12 cellular contexts compared by ENCODE assay signal in genomic region chr1:20697560-20697959, GRCh38. TPM values are rescaled to one million over a fixed set of nuclear protein-coding genes. Genes with fewer than 3 reads are reported as not detected.
DNase-seq lines count a peak whose midpoint lies in the region; ATAC-seq, FAIRE-seq and TF ChIP-seq lines count a peak whose summit lies in the region.
"Had no signal": no experiment of that assay in that cellular context is flagged by ENCODE, and none has a peak within 500 bp of the region (broad histone marks: within the 10 kb centered on the region; RNA-seq: fewer than 3 reads in every experiment).

No MANE protein-coding gene starts in this region.

- H2BK12ac ChIP-seq in neuronal stem cell (ENCODE audit: low read length), result no peak overlapping the region

- no peak overlapping the region for H2BK120ac ChIP-seq in neuronal stem cell (ENCODE audit: low read depth, low read length)

- ATAC-seq in A549 (no peak), HG02588 (IDR thresholded peaks at IDR 0.05; ENCODE audit: unreplicated experiment) (no peak)

- intact Hi-C loops in dorsolateral prefrontal cortex (cut with DNase I), result loop anchor here (5.0 to 10.0 kb wide), 4 partner anchors 87 to 480 kb away; partner anchors contain the start of genes HP1BP3 (in 2 of the 2) and EIF4G3 (in 1 of the 2)
- intact Hi-C loops in esophagus squamous epithelium (cut with DNase I), result loop anchor here (5.0 kb wide), 1 partner anchor 495 kb away; no protein-coding TSS in a partner anchor

- FAIRE-seq in A549 (lab: Jason Lieb, UNC), result no peak

- H3K79me1 ChIP-seq in neuronal stem cell (ENCODE audit: low read depth, low read length), result no peaks in the 10 kb centered on the region

- H3K4ac ChIP-seq in neuronal stem cell (ENCODE audit: low read length), result no peak overlapping the region

- TF ChIP-seq POLR2A in A549 (IDR thresholded peaks at IDR 0.05; ENCODE audit: low read length), result no peak
- no peak for TF ChIP-seq POLR2A in esophagus squamous epithelium (IDR thresholded peaks at IDR 0.05)

- CTCF ChIA-PET in A549 (lab: Yijun Ruan, JAX), result interaction anchor here (1.0 to 5.0 kb wide), 17 partner anchors 9 to 671 kb away, joined by 3 to 55 read pairs (median 4); partner anchors contain the start of gene KIF17

- H3K4me2 ChIP-seq in A549 (peak overlapping the region; percentile 79), neuronal stem cell (ENCODE audit: insufficient read depth, low read length, poor library complexity, severe bottlenecking) (no peak overlapping the region)

- peak overlapping the region; percentile 100 for H2AFZ ChIP-seq in neuronal stem cell (ENCODE audit: low read length)

- peak overlapping the region; percentile 80 for H2BK5ac ChIP-seq in neuronal stem cell (ENCODE audit: low read length)

- no peak for DNase-seq in A549 (ENCODE audit: low read depth in 1 of 2, low spot score in 1 of 2)
- no peak for DNase-seq in dorsolateral prefrontal cortex
- no peak for DNase-seq in neuronal stem cell (ENCODE audit: low spot score)
- no peak for DNase-seq in NCI-H774 (lab: John Stamatoyannopoulos, UW)
- no peak for DNase-seq in esophagus squamous epithelium (lab: John Stamatoyannopoulos, UW)
- DNase-seq in central memory CD4-positive, alpha-beta T cell, result no peak

- 92% methylated on average over 11 of the region's 11 CpGs for WGBS in A549 (ENCODE audit: missing lambda C conversion rate)
- no CpG with 5 or more reads among the region's 11 CpGs for WGBS in neuronal stem cell (ENCODE audit: extremely low coverage in 2 of 2, insufficient read length in 2 of 2, insufficient replicate concordance in 1 of 2), 2 donors
- WGBS in esophagus squamous epithelium, 2 donors, result 78 to 86% methylated on average over 9 to 10 of the region's 11 CpGs

- 0 out of 2 replicates have a peak, but pooled peaks cover under 1% of the 10 kb centered on the region for H3K36me3 ChIP-seq in HUES6 (ENCODE audit: control insufficient read depth, insufficient read depth, low read length)
- H3K36me3 ChIP-seq in neuronal stem cell (replicated peaks in 1 of 2; ENCODE audit: control insufficient read depth in 2 of 2, insufficient read depth in 2 of 2, low read length in 2 of 2), result no peaks in the 10 kb centered on the region
- H3K36me3 ChIP-seq in esophagus squamous epithelium, result no peaks in the 10 kb centered on the region
- H3K36me3 ChIP-seq: ovary had no signal

- H3K4me1 ChIP-seq in A549 (peaks cover 28% of the 10 kb centered on the region), HUES6 (ENCODE audit: control insufficient read depth, insufficient read depth, low read length) (peaks cover 11% of the 10 kb centered on the region; the same call in 1 of the 2 replicates), neuronal stem cell (ENCODE audit: control insufficient read depth in 2 of 2, insufficient read depth in 1 of 2, low read depth in 1 of 2, low read length in 2 of 2) (peaks cover 9 to 11% of the 10 kb centered on the region in 2 donors), esophagus squamous epithelium (peaks cover 4 to 18% (median 12%) of the 10 kb centered on the region in 3 donors)

- H3K9ac ChIP-seq in HUES6 (ENCODE audit: low read length), result peak overlapping the region; percentile 38
- H3K9ac ChIP-seq in neuronal stem cell (ENCODE audit: low read depth, low read length, poor library complexity), result no peak overlapping the region

- peak overlapping the region; percentile 53 for H2BK15ac ChIP-seq in neuronal stem cell (ENCODE audit: low read length)

- peak overlapping the region; percentile 4 for H3K23ac ChIP-seq in neuronal stem cell (ENCODE audit: low read depth, low read length, poor library complexity)

- peak overlapping the region; percentile 1 for H3K18ac ChIP-seq in neuronal stem cell (ENCODE audit: low read length)

- TF ChIP-seq EP300 in A549 (IDR thresholded peaks at IDR 0.05), result no peak

- TF ChIP-seq CTCF in A549 (IDR thresholded peaks at IDR 0.05) (no peak), dorsolateral prefrontal cortex (IDR thresholded peaks at IDR 0.05 in 54 of 56, conservative IDR thresholded peaks at IDR 0.05 in 2 of 56; ENCODE audit: low read depth in 1 of 56, partially characterized antibody in 56 of 56) (no peak), esophagus squamous epithelium (IDR thresholded peaks at IDR 0.05) (no peak)

- no peak overlapping the region for H4K91ac ChIP-seq in neuronal stem cell (ENCODE audit: low read depth, low read length, poor library complexity)

- no peak overlapping the region for H4K8ac ChIP-seq in neuronal stem cell (ENCODE audit: low read depth, low read length)

- POLR2A ChIA-PET in A549 (lab: Yijun Ruan, JAX), result interaction anchor here (1.3 kb wide), 1 partner anchor 36 kb away, joined by 4 read pairs; the partner anchor contains the start of gene DDOST

- peak overlapping the region; percentile 97 for H3K27ac ChIP-seq in A549
- no peak overlapping the region for H3K27ac ChIP-seq in HUES6 (ENCODE audit: low read depth, low read length)
- H3K27ac ChIP-seq in dorsolateral prefrontal cortex, result peak overlapping the region in 48 of 59 donors; percentile 63 to 95 (median 87)
- H3K27ac ChIP-seq in neuronal stem cell (replicated peaks; ENCODE audit: low read length), result peak overlapping the region; percentile 33
- H3K27ac ChIP-seq in esophagus squamous epithelium, result no peak overlapping the region
- H3K27ac ChIP-seq: HL-60 had no signal

- no peak overlapping the region; the same call in 2 of the 3 replicates for H3K4me3 ChIP-seq in A549
- no peak overlapping the region; the same call in 1 of the 2 replicates for H3K4me3 ChIP-seq in HUES6 (ENCODE audit: low read depth, low read length)
- peak overlapping the region in 25 of 59 donors; percentile 52 to 79 (median 65) for H3K4me3 ChIP-seq in dorsolateral prefrontal cortex
- H3K4me3 ChIP-seq in neuronal stem cell (ENCODE audit: low read length in 2 of 2), result peak overlapping the region in 1 of 2 donors; percentile 43
- no peak overlapping the region for H3K4me3 ChIP-seq in esophagus squamous epithelium

- H3K27me3 ChIP-seq in HUES6 (ENCODE audit: control insufficient read depth, insufficient read depth, low read length) (no peaks in the 10 kb centered on the region), dorsolateral prefrontal cortex (no peaks in the 10 kb centered on the region), neuronal stem cell (ENCODE audit: control insufficient read depth in 3 of 3, insufficient read depth in 3 of 3, low read depth in 1 of 3, low read length in 3 of 3) (no peaks in the 10 kb centered on the region), esophagus squamous epithelium (no peaks in the 10 kb centered on the region)
- H3K27me3 ChIP-seq: body of pancreas, ovary had no signal

- H3K9me3 ChIP-seq in A549 (no peaks in the 10 kb centered on the region), HUES6 (ENCODE audit: control insufficient read depth, insufficient read depth, low read depth, low read length) (no peaks in the 10 kb centered on the region), neuronal stem cell (replicated peaks in 1 of 2; ENCODE audit: control insufficient read depth in 2 of 2, insufficient read depth in 1 of 2, low read depth in 1 of 2, low read length in 2 of 2) (no peaks in the 10 kb centered on the region), esophagus squamous epithelium (no peaks in the 10 kb centered on the region)
- H3K9me3 ChIP-seq: body of pancreas, ovary had no signal

- peak overlapping the region; percentile 88 for H2AK5ac ChIP-seq in neuronal stem cell (ENCODE audit: low read depth, low read length)

- no peak overlapping the region for H3K14ac ChIP-seq in neuronal stem cell (ENCODE audit: low read length)

- TF ChIP-seq RAD21 in A549 (conservative IDR thresholded peaks at IDR 0.05 in 1 of 2, IDR thresholded peaks at IDR 0.05 in 1 of 2), result no peak

TF ChIP-seq in A549, 52 proteins besides CTCF, POLR2A, EP300 and RAD21:
- no peak for TF ChIP-seq CBX8 (IDR thresholded peaks at IDR 0.05)

RNA-seq across cellular contexts. Expression of gene KIF17, which starts 20.2 kb away (rescaled TPM):
- polyA plus RNA-seq in A549 (2011; rRNA removed) (0.78 and 1.0 TPM in 2 replicates), A549 (2017; fragmentation: RNase III; extraction: RNeasy Plus Mini Kit Qiagen cat#74134 plus additional on column Dnase treatment) (0.75 to 1.1 TPM (median 1.0 TPM) in 3 replicates)
- polyA plus RNA-seq in A549 (2012; cell fraction: cytosol; rRNA removed), result 1.3 and 1.4 TPM in 2 replicates
- 2.3 and 3.0 TPM in 2 replicates for polyA plus RNA-seq in A549 (2012; cell fraction: nucleus; rRNA removed)
- polyA minus RNA-seq in A549 (2011; rRNA and poly(A)+ RNA removed), result 0.97 and 1.2 TPM in 2 replicates
- total RNA-seq in dorsolateral prefrontal cortex (10 to 100 TPM in 118 of 120 experiments, 1 to 10 TPM in 2; 7.7 to 49.6 (median 27.0) TPM), esophagus squamous epithelium (1 to 10 TPM in 1 of 4 donors, under 1 TPM in 2, not detected in 1; 0.57 to 1.9 (median 0.85) TPM)
- 5.8 TPM for polyA plus RNA-seq in neuronal stem cell (2013, experiment 1 of 2)
- 5.8 TPM for polyA plus RNA-seq in neuronal stem cell (2013, experiment 2 of 2)

RNA-seq across cellular contexts. Expression of gene SH2D5, which starts 34.9 kb away (rescaled TPM):
- 3.1 and 3.2 TPM in 2 replicates for polyA plus RNA-seq in A549 (2011; rRNA removed)
- polyA plus RNA-seq in A549 (2012; cell fraction: cytosol; rRNA removed), result 7.7 and 9.9 TPM in 2 replicates
- 28.9 and 31.5 TPM in 2 replicates for polyA plus RNA-seq in A549 (2012; cell fraction: nucleus; rRNA removed)
- 7.2 to 10.3 TPM (median 7.4 TPM) in 3 replicates for polyA plus RNA-seq in A549 (2017; fragmentation: RNase III; extraction: RNeasy Plus Mini Kit Qiagen cat#74134 plus additional on column Dnase treatment)
- polyA minus RNA-seq in A549 (2011; rRNA and poly(A)+ RNA removed), result 1.1 and 3.2 TPM in 2 replicates
- 10 to 100 TPM; 13.1 to 89.0 (median 52.6) TPM for total RNA-seq in dorsolateral prefrontal cortex
- 5.5 TPM for polyA plus RNA-seq in neuronal stem cell (2013, experiment 1 of 2)
- polyA plus RNA-seq in neuronal stem cell (2013, experiment 2 of 2), result 5.3 TPM
- total RNA-seq in esophagus squamous epithelium, result 1 to 10 TPM in 1 of 4 donors, under 1 TPM in 2, not detected in 1; 0.57 to 1.1 (median 0.79) TPM
- total RNA-seq: body of pancreas, mononuclear cell had no signal

RNA-seq across cellular contexts. Expression of gene DDOST, which starts 36.4 kb away (rescaled TPM):
- 231 and 258 TPM in 2 replicates for polyA plus RNA-seq in A549 (2011; rRNA removed)
- polyA plus RNA-seq in A549 (2012; cell fraction: cytosol; rRNA removed), result 172 and 229 TPM in 2 replicates
- polyA plus RNA-seq in A549 (2012; cell fraction: nucleus; rRNA removed), result 154 and 173 TPM in 2 replicates
- 154 to 158 TPM (median 156 TPM) in 3 replicates for polyA plus RNA-seq in A549 (2017; fragmentation: RNase III; extraction: RNeasy Plus Mini Kit Qiagen cat#74134 plus additional on column Dnase treatment)
- 135 and 176 TPM in 2 replicates for polyA minus RNA-seq in A549 (2011; rRNA and poly(A)+ RNA removed)
- 10 to 100 TPM; 45.1 to 81.9 (median 60.6) TPM for total RNA-seq in dorsolateral prefrontal cortex
- 115 TPM for polyA plus RNA-seq in neuronal stem cell (2013, experiment 1 of 2)
- polyA plus RNA-seq in neuronal stem cell (2013, experiment 2 of 2), result 115 TPM
- 100 to 1,000 TPM; 106 to 183 (median 127) TPM for total RNA-seq in esophagus squamous epithelium

Comparison
In these comparisons a context has a peak if more than half of its experiments do, and no peak if none do; other contexts are left out.
1. H3K27ac ChIP-seq: peak in A549 (2 of 2), dorsolateral prefrontal cortex (48 of 59) and neuronal stem cell (single experiment); none in HUES6 (single experiment) and esophagus squamous epithelium (0 of 4).
2. RNA of gene SH2D5, which starts 34.9 kb away (total RNA-seq): 13.1 to 89.0 TPM in dorsolateral prefrontal cortex; 0.57 to 1.1 TPM in esophagus squamous epithelium; every median in the first group is over 4 times any median in the second.